ENCODE assay signal across 14 cellular contexts in the genomic region with DNA sequence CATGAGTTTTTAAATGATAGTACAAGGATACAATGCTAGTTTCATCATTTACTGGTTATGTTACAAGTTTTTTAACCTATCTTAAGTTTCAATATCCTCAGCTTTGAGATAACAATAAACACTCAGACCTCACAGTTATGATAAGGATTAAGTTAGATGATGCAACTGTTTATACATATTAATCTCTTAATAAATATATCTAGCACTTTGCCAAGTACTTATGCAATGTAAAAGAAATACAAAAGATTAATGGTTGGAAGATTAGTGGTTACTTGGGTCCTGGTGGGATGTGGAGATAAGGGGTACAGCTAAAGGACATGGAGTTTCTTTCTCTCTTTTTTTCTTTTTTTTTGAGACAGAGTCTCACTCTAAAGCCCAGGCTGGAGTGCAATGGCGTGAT.
"Had no signal": no experiment of that assay in that cellular context is flagged by ENCODE, and none has a peak within 500 bp of the region (broad histone marks: within the 10 kb centered on the region; RNA-seq: fewer than 3 reads in every experiment).

No MANE protein-coding gene starts in this region.

- H3K27me3 ChIP-seq: brain microvascular endothelial cell, right atrium auricular region, tibial artery, vagina had no signal

- DNase-seq: activated CD4-positive, alpha-beta T cell treated with anti-CD3 and anti-CD28 coated beads, Interleukin-2, amount 10 ng/mL, durations not matched to agents 24 days and 14 days; activated effector memory CD4-positive, alpha-beta T cell treated with Interleukin-2 at 50 U/mL for 16 hours; activated T-cell treated with anti-CD3 and anti-CD28 coated beads, Interleukin-2, amount 50 U/mL, for 24 hours; amniotic stem cell; brain microvascular endothelial cell; dermis blood vessel endothelial cell; foreskin melanocyte; midbrain; small intestine; tibial artery; WERI-Rb-1 had no signal

- H3K27me3 Mint-ChIP-seq: activated CD4-positive, alpha-beta T cell treated with anti-CD3 and anti-CD28 coated beads, Interleukin-2, amount 10 ng/mL, durations not matched to agents 24 days and 14 days; activated naive CD4-positive, alpha-beta T cell treated with anti-CD3 and anti-CD28 coated beads, Interleukin-2, amount 50 U/mL, for 24 hours; activated T-cell treated with anti-CD3 and anti-CD28 coated beads, Interleukin-2, amount 50 U/mL, for 24 hours had no signal

- H3K4me3 Mint-ChIP-seq: activated CD4-positive, alpha-beta T cell treated with anti-CD3 and anti-CD28 coated beads, Interleukin-2, amount 10 ng/mL, durations not matched to agents 24 days and 14 days; activated naive CD4-positive, alpha-beta T cell treated with anti-CD3 and anti-CD28 coated beads, Interleukin-2, amount 50 U/mL, for 24 hours; activated T-cell treated with anti-CD3 and anti-CD28 coated beads, Interleukin-2, amount 50 U/mL, for 24 hours had no signal

- H3K36me3 ChIP-seq: vagina had no signal

- H3K9me3 ChIP-seq: right atrium auricular region, tibial artery, vagina had no signal

- H3K9me3 Mint-ChIP-seq: activated CD4-positive, alpha-beta T cell treated with anti-CD3 and anti-CD28 coated beads, Interleukin-2, amount 10 ng/mL, durations not matched to agents 24 days and 14 days; activated naive CD4-positive, alpha-beta T cell treated with anti-CD3 and anti-CD28 coated beads, Interleukin-2, amount 50 U/mL, for 24 hours; activated T-cell treated with anti-CD3 and anti-CD28 coated beads, Interleukin-2, amount 50 U/mL, for 24 hours had no signal

- H3K27ac ChIP-seq: brain microvascular endothelial cell, right atrium auricular region, tibial artery, vagina, WERI-Rb-1 had no signal

- H3K27ac Mint-ChIP-seq: activated CD4-positive, alpha-beta T cell treated with anti-CD3 and anti-CD28 coated beads, Interleukin-2, amount 10 ng/mL, durations not matched to agents 24 days and 14 days; activated naive CD4-positive, alpha-beta T cell treated with anti-CD3 and anti-CD28 coated beads, Interleukin-2, amount 50 U/mL, for 24 hours; activated T-cell treated with anti-CD3 and anti-CD28 coated beads, Interleukin-2, amount 50 U/mL, for 24 hours had no signal

- H3K4me3 ChIP-seq: right atrium auricular region, tibial artery, vagina had no signal
